9 cellular contexts compared by ENCODE assay signal in the genomic region with DNA sequence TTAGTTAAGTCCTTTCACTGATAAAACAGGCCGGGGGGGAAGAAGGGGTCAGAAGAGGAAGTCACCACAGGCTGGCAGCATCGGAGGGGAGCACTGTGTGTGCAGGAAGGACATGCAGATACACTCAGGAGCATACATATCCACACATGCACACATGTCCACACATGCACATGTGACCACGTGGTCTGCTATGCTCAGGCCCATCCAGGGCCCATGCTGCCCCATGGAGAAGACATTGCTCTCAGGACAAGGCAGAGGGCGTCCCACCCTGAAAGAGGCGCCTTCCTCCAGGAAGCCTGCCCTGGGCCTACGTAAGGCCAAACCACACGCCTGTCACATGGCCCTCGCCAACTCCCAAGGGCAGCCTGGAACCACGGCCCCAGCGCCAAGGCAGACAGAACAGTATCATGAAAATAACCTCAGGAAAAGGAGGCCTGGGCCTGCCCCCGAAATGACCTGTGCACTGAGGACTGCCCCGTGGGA. TPM values are rescaled to one million over a fixed set of nuclear protein-coding genes. Genes with fewer than 3 reads are reported as not detected.
DNase-seq lines count a peak whose midpoint lies in the region; ATAC-seq and TF ChIP-seq lines count a peak whose summit lies in the region.
"Had no signal": no experiment of that assay in that cellular context is flagged by ENCODE, and none has a peak within 500 bp of the region (broad histone marks: within the 10 kb centered on the region; RNA-seq: fewer than 3 reads in every experiment).

No MANE protein-coding gene starts in this region.

- no peak overlapping the region for H3K4me3 ChIP-seq in CD4-positive, alpha-beta memory T cell (ENCODE audit: low read length in 2 of 2)
- H3K4me3 ChIP-seq in neural progenitor cell: no peak overlapping the region
- no peak overlapping the region for H3K4me3 ChIP-seq in MG63

- intact Hi-C loops in CD4-positive, alpha-beta memory T cell (cut with micrococcal nuclease): no loop called here

- H4K20me1 ChIP-seq in neural progenitor cell (ENCODE audit: low read depth): peaks cover 89% of the 10 kb centered on the region

- peak overlapping the region; percentile 74 for H3K27ac ChIP-seq in CD4-positive, alpha-beta memory T cell (ENCODE audit: low read depth, low read length)
- H3K27ac ChIP-seq in neural progenitor cell: no peak overlapping the region

- TF ChIP-seq CTCF in neural progenitor cell (IDR thresholded peaks at IDR 0.05): no peak

- H3K9ac ChIP-seq in neural progenitor cell: no peak overlapping the region

- H3K36me3 ChIP-seq in CD4-positive, alpha-beta memory T cell (ENCODE audit: insufficient read depth, low read length): peaks cover 62% of the 10 kb centered on the region
- H3K36me3 ChIP-seq in neural progenitor cell (no peaks in the 10 kb centered on the region), MG63 (peaks cover 58% of the 10 kb centered on the region)

- no peaks in the 10 kb centered on the region for H3K9me3 ChIP-seq in CD4-positive, alpha-beta memory T cell (ENCODE audit: control insufficient read depth in 1 of 2, low read length in 2 of 2)
- no peaks in the 10 kb centered on the region for H3K9me3 ChIP-seq in neural progenitor cell (ENCODE audit: low read depth)
- H3K9me3 ChIP-seq in MG63: no peaks in the 10 kb centered on the region

- CTCF ChIA-PET in CD4-positive, alpha-beta memory T cell (lab: Charles Lee; ENCODE audit: partially characterized antibody): interaction anchor here (1.1 to 1.3 kb wide), 3 partner anchors 11 to 17 kb away, joined by 3 to 4 read pairs (median 3); no protein-coding TSS in a partner anchor
- CTCF ChIA-PET in T-cell (lab: Charles Lee): interaction anchor here (0.7 kb wide), 2 partner anchors 149 to 349 kb away, joined by 3 to 5 read pairs; no protein-coding TSS in a partner anchor

- no peaks in the 10 kb centered on the region for H3K27me3 Mint-ChIP-seq in CD4-positive, alpha-beta memory T cell
- H3K27me3 Mint-ChIP-seq in T-cell (no peaks in the 10 kb centered on the region), neural progenitor cell (ENCODE audit: insufficient read depth, low read depth) (peaks cover 4% of the 10 kb centered on the region)
- no peaks in the 10 kb centered on the region for H3K27me3 Mint-ChIP-seq in effector memory CD8-positive, alpha-beta T cell

- ATAC-seq in T-cell (replicated peaks in 1 of 4) (peak in 3 of 4 experiments; percentile 12 to 40 (median 13)), GM18511 (IDR thresholded peaks at IDR 0.05; ENCODE audit: unreplicated experiment) (no peak), HG03097 (IDR thresholded peaks at IDR 0.05; ENCODE audit: low FRiP score, unreplicated experiment) (no peak)
- ATAC-seq in effector memory CD8-positive, alpha-beta T cell (replicated peaks): peak; percentile 5

- H2AFZ ChIP-seq in neural progenitor cell (replicated peaks): no peak overlapping the region

- peaks cover 97% of the 10 kb centered on the region for H3K4me1 ChIP-seq in CD4-positive, alpha-beta memory T cell (ENCODE audit: insufficient read depth, low read length)
- peaks cover 50% of the 10 kb centered on the region for H3K4me1 ChIP-seq in neural progenitor cell

- peak in 4 of 5 donors; percentile 33 to 53 (median 42) for DNase-seq in CD4-positive, alpha-beta memory T cell
- DNase-seq in T-cell: peak in 4 of 34 experiments; percentile 28 to 46 (median 36)
- peak in 1 of 3 experiments; percentile 23 for DNase-seq in effector memory CD8-positive, alpha-beta T cell
- DNase-seq in neural progenitor cell (ENCODE audit: low spot score): no peak
- DNase-seq in COLO668 (lab: John Stamatoyannopoulos, UW; ENCODE audit: unreplicated experiment): no peak
- DNase-seq in MG63: no peak
- DNase-seq: NCI-H524 had no signal

- no peak overlapping the region for H3K4me2 ChIP-seq in neural progenitor cell

- POLR2A ChIA-PET in CD4-positive, alpha-beta memory T cell (lab: Charles Lee; ENCODE audit: partially characterized antibody): interaction anchor here (1.0 to 19.7 kb wide), 2 partner anchors 17 to 19 kb away, joined by 3 to 396 read pairs; partner anchors contain the start of gene WDR1
- POLR2A ChIA-PET in T-cell (lab: Charles Lee): interaction anchor here (0.6 to 1.6 kb wide), 2 partner anchors 16 to 17 kb away, joined by 3 to 6 read pairs; no protein-coding TSS in a partner anchor

- H3K36me3 Mint-ChIP-seq in CD4-positive, alpha-beta memory T cell: peaks cover 29 to 92% of the 10 kb centered on the region in 2 donors
- H3K36me3 Mint-ChIP-seq in T-cell (peaks cover 50% of the 10 kb centered on the region), neural progenitor cell (peaks cover 23% of the 10 kb centered on the region)
- H3K36me3 Mint-ChIP-seq in effector memory CD8-positive, alpha-beta T cell (ENCODE audit: insufficient read depth): peaks cover 78% of the 10 kb centered on the region

- peaks cover 0 to 2% (median 0%) of the 10 kb centered on the region in 8 donors for H3K9me3 Mint-ChIP-seq in CD4-positive, alpha-beta memory T cell
- H3K9me3 Mint-ChIP-seq in T-cell (no peaks in the 10 kb centered on the region), neural progenitor cell (no peaks in the 10 kb centered on the region)
- no peaks in the 10 kb centered on the region for H3K9me3 Mint-ChIP-seq in effector memory CD8-positive, alpha-beta T cell

- H3K4me3 Mint-ChIP-seq in CD4-positive, alpha-beta memory T cell: peak overlapping the region in 7 of 8 donors; percentile 45 to 86 (median 64)
- H3K4me3 Mint-ChIP-seq in T-cell (peak overlapping the region; percentile 22 to 87 (median 53)), neural progenitor cell (no peak overlapping the region)
- H3K4me3 Mint-ChIP-seq in effector memory CD8-positive, alpha-beta T cell: peak overlapping the region; percentile 59 to 72

- H3K27me3 ChIP-seq in CD4-positive, alpha-beta memory T cell (ENCODE audit: insufficient read depth, low read length): no peaks in the 10 kb centered on the region
- H3K27me3 ChIP-seq in neural progenitor cell (no peaks in the 10 kb centered on the region), MG63 (no peaks in the 10 kb centered on the region)

- peak overlapping the region; percentile 92 to 99 (median 94) for H3K27ac Mint-ChIP-seq in CD4-positive, alpha-beta memory T cell
- H3K27ac Mint-ChIP-seq in T-cell (peak overlapping the region; percentile 86 to 95), neural progenitor cell (peak overlapping the region; percentile 29)
- H3K27ac Mint-ChIP-seq in effector memory CD8-positive, alpha-beta T cell: peak overlapping the region; percentile 93 to 96

- peaks cover 80 to 100% (median 93%) of the 10 kb centered on the region in 4 donors for H3K4me1 Mint-ChIP-seq in CD4-positive, alpha-beta memory T cell
- H3K4me1 Mint-ChIP-seq in T-cell (peaks cover 95 to 99% (median 98%) of the 10 kb centered on the region in 3 donors), neural progenitor cell (peaks cover 61% of the 10 kb centered on the region)
- peaks cover 88 to 92% of the 10 kb centered on the region in 2 donors for H3K4me1 Mint-ChIP-seq in effector memory CD8-positive, alpha-beta T cell (ENCODE audit: low read depth in 2 of 2)

- peaks cover 88% of the 10 kb centered on the region for H3K79me2 ChIP-seq in neural progenitor cell (ENCODE audit: low read depth)

- H3F3A ChIP-seq in neural progenitor cell (ENCODE audit: low read depth): peaks cover 46% of the 10 kb centered on the region

RNA-seq across cellular contexts. Expression of gene WDR1, which starts 15.8 kb away (rescaled TPM):
- total RNA-seq in CD4-positive, alpha-beta memory T cell: 100 to 1,000 TPM; 295 to 298 TPM
- 100 to 1,000 TPM; 337 to 348 TPM for polyA plus RNA-seq in CD4-positive, alpha-beta memory T cell
- 100 to 1,000 TPM; 268 to 308 (median 304) TPM for total RNA-seq in T-cell
- 83.1 and 125 TPM in 2 replicates for total RNA-seq in neural progenitor cell (ENCODE audit: low replicate concordance)
- total RNA-seq in MG63 (2014; rRNA removed; shearing (Covaris generic); ENCODE audit: low replicate concordance): 181 and 237 TPM in 2 replicates

Comparison
In these comparisons a context has a peak if more than half of its experiments do, and no peak if none do; other contexts are left out.
1. DNase-seq: peak in CD4-positive, alpha-beta memory T cell (4 of 5); none in neural progenitor cell (single experiment), COLO668 (single experiment) and MG63 (single experiment).
2. H3K27ac Mint-ChIP-seq: peak in every context shown above with its lines; median percentile 94 in effector memory CD8-positive, alpha-beta T cell; 94 in CD4-positive, alpha-beta memory T cell; 90 in T-cell; 29 in neural progenitor cell.
3. ATAC-seq: peak in T-cell (3 of 4) and effector memory CD8-positive, alpha-beta T cell (single experiment); none in GM18511 (single experiment) and HG03097 (single experiment).